ENCODE assay signal across 10 cellular contexts in the genomic region with DNA sequence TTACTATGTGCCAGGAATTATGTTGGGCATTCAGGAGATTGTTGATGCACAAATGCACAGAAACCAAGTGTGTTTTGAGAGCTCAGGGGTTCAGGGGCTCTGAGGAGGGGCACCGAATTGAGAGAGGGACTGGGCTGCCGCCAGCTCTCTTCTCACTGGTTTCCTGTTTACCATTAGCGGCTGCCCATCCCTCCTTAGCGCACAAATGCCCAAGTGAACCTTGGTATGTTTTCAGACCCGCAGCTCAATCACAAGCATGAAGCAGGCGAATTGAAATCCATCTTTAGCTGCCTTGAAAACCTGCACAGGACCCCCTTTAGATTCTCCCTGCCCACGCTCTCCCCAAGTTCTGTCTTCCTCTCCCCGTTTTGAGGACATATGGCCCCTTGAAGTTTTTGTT.
DNase-seq lines count a peak whose midpoint lies in the region; ATAC-seq, FAIRE-seq and TF ChIP-seq lines count a peak whose summit lies in the region.
"Had no signal": no experiment of that assay in that cellular context is flagged by ENCODE, and none has a peak within 500 bp of the region (broad histone marks: within the 10 kb centered on the region; RNA-seq: fewer than 3 reads in every experiment).

No MANE protein-coding gene starts in this region.

- POLR2A ChIA-PET in SK-N-SH (lab: Yijun Ruan, JAX) = interaction anchor here (0.9 kb wide), 1 partner anchor 80 kb away, joined by 3 read pairs; no protein-coding TSS in a partner anchor
- POLR2A ChIA-PET in PC-3 (lab: Charles Lee; ENCODE audit: unreplicated experiment) = no interaction called here

- H3K4me2 ChIP-seq in SK-N-SH = no peak overlapping the region
- H3K4me2 ChIP-seq in PC-3 (ENCODE audit: low read length) = peak overlapping the region; percentile 93

- no peaks in the 10 kb centered on the region for H3K9me3 ChIP-seq in SK-N-SH
- H3K9me3 ChIP-seq in PC-3 (ENCODE audit: low read length) = no peaks in the 10 kb centered on the region
- H3K9me3 ChIP-seq in iPS-18c (ENCODE audit: control insufficient read depth, insufficient read depth, low read length) = no peaks in the 10 kb centered on the region

- H3K27ac ChIP-seq in SK-N-SH (ENCODE audit: low read depth in 2 of 2, low read length in 1 of 2) (no peak overlapping the region), PC-3 (ENCODE audit: low read length) (no peak overlapping the region)
- H3K27ac ChIP-seq: epithelial cell of prostate had no signal

- TF ChIP-seq CTCF in SK-N-SH (IDR thresholded peaks at IDR 0.05) (no peak), PC-3 (conservative IDR thresholded peaks at IDR 0.05; ENCODE audit: low read depth, low read length) (no peak)

- BruUV-seq in PC-3 (replicated peaks; lab: Mats Ljungman, UMichigan) = no TSS peak

- peaks cover 22% of the 10 kb centered on the region for H3K4me1 Mint-ChIP-seq in stimulated activated memory B cell treated with anti-CD40 and anti-IgM and Interleukin-4, amounts not matched to agents 10 μg/mL and 1 μg/mL and 100 μg/mL, for 72 hours

- TF ChIP-seq EP300 in SK-N-SH (IDR thresholded peaks at IDR 0.05; ENCODE audit: borderline replicate concordance in 1 of 2, low read depth in 1 of 2, low read length in 1 of 2) = no peak

- H3K4me3 Mint-ChIP-seq in stimulated activated memory B cell treated with anti-CD40 and anti-IgM and Interleukin-4, amounts not matched to agents 10 μg/mL and 1 μg/mL and 100 μg/mL, for 72 hours = peak overlapping the region; percentile 83

- H3K9me2 ChIP-seq in SK-N-SH = no peaks in the 10 kb centered on the region
- no peaks in the 10 kb centered on the region for H3K9me2 ChIP-seq in PC-3 (replicated peaks; ENCODE audit: low read length)

- 0 out of 2 replicates have a peak overlapping the region, but pooled peaks have one; percentile 77 for H2AFZ ChIP-seq in SK-N-SH (ENCODE audit: low read depth)
- H2AFZ ChIP-seq in PC-3 (ENCODE audit: low read length) = peak overlapping the region; percentile 94; the same call in 1 of the 2 replicates

- H3K79me2 ChIP-seq in SK-N-SH (ENCODE audit: insufficient read depth) = no peaks in the 10 kb centered on the region
- H3K79me2 ChIP-seq in PC-3 (ENCODE audit: low read length) = no peaks in the 10 kb centered on the region

- H4K20me1 ChIP-seq in SK-N-SH (ENCODE audit: insufficient read depth) = no peaks in the 10 kb centered on the region
- no peaks in the 10 kb centered on the region for H4K20me1 ChIP-seq in PC-3 (ENCODE audit: low read length)

- H3K9me3 Mint-ChIP-seq in stimulated activated memory B cell treated with anti-CD40 and anti-IgM and Interleukin-4, amounts not matched to agents 10 μg/mL and 1 μg/mL and 100 μg/mL, for 72 hours = no peaks in the 10 kb centered on the region

- intact Hi-C loops in PC-3 (cut with micrococcal nuclease) = no loop called here

- H3K27me3 ChIP-seq in SK-N-SH (ENCODE audit: insufficient read depth) = no peaks in the 10 kb centered on the region
- no peaks in the 10 kb centered on the region for H3K27me3 ChIP-seq in PC-3 (ENCODE audit: low read length)

- H3K9ac ChIP-seq in SK-N-SH (no peak overlapping the region), PC-3 (ENCODE audit: low read length) (no peak overlapping the region)

- H3K27me3 Mint-ChIP-seq in stimulated activated memory B cell treated with anti-CD40 and anti-IgM and Interleukin-4, amounts not matched to agents 10 μg/mL and 1 μg/mL and 100 μg/mL, for 72 hours = peaks cover 20% of the 10 kb centered on the region

- ATAC-seq in SK-N-SH treated with all-trans-retinoic acid at 6 μM for 48 hours = no peak
- no peak for ATAC-seq in PC-3
- ATAC-seq in stimulated activated memory B cell treated with anti-CD40 and anti-IgM and Interleukin-4, amounts not matched to agents 10 μg/mL and 1 μg/mL and 100 μg/mL, for 72 hours = no peak
- ATAC-seq in GM18909 (IDR thresholded peaks at IDR 0.05; ENCODE audit: poor library complexity, unreplicated experiment) = no peak

- H3K36me3 Mint-ChIP-seq in stimulated activated memory B cell treated with anti-CD40 and anti-IgM and Interleukin-4, amounts not matched to agents 10 μg/mL and 1 μg/mL and 100 μg/mL, for 72 hours = no peaks in the 10 kb centered on the region

- CTCF ChIA-PET in SK-N-SH (lab: Yijun Ruan, JAX) = interaction anchor here (0.5 to 1.7 kb wide), 12 partner anchors 11 to 417 kb away, joined by 3 to 5 read pairs (median 3); no protein-coding TSS in a partner anchor
- CTCF ChIA-PET in PC-3 (lab: Charles Lee) = interaction anchor here (0.5 to 1.1 kb wide), 4 partner anchors 80 to 633 kb away, joined by 3 to 6 read pairs (median 4); no protein-coding TSS in a partner anchor

- 87% methylated on average over 8 of the region's 8 CpGs for WGBS in SK-N-SH (ENCODE audit: low lambda C conversion rate)

- DNase-seq in SK-N-SH = no peak
- no peak for DNase-seq in PC-3
- DNase-seq in HTR-8/SVneo (ENCODE audit: insufficient read length, low spot score) = no peak
- no peak for DNase-seq in Ammon's horn (ENCODE audit: low spot score)
- DNase-seq: activated naive CD4-positive, alpha-beta T cell had no signal

- H3K27ac Mint-ChIP-seq in stimulated activated memory B cell treated with anti-CD40 and anti-IgM and Interleukin-4, amounts not matched to agents 10 μg/mL and 1 μg/mL and 100 μg/mL, for 72 hours = peak overlapping the region; percentile 79

- no peak for TF ChIP-seq RAD21 in SK-N-SH (IDR thresholded peaks at IDR 0.05; ENCODE audit: low read length)

- no peak for FAIRE-seq in HTR-8/SVneo (lab: Jason Lieb, UNC)

- no peaks in the 10 kb centered on the region for H3K36me3 ChIP-seq in SK-N-SH (replicated peaks in 1 of 2; ENCODE audit: control insufficient read depth in 1 of 2, insufficient read depth in 2 of 2, low read length in 1 of 2)
- H3K36me3 ChIP-seq in PC-3 (ENCODE audit: low read depth, low read length) = no peaks in the 10 kb centered on the region

- H3K4me3 ChIP-seq in SK-N-SH (ENCODE audit: low read depth in 2 of 2, low read length in 1 of 2) (no peak overlapping the region), PC-3 (ENCODE audit: low read length) (peak overlapping the region; percentile 65; the same call in 1 of the 2 replicates), iPS-18c (ENCODE audit: insufficient read depth, low read depth, low read length) (peak overlapping the region; percentile 28)

- peaks cover 5% of the 10 kb centered on the region for H3F3A ChIP-seq in SK-N-SH (replicated peaks; ENCODE audit: insufficient read depth)
- H3F3A ChIP-seq in PC-3 (ENCODE audit: low read length, unreplicated experiment) = no peaks in the 10 kb centered on the region

- H3K4me1 ChIP-seq in SK-N-SH (ENCODE audit: control insufficient read depth in 1 of 2, insufficient read depth in 2 of 2, low read depth in 1 of 2, low read length in 1 of 2) (peaks cover 11 to 31% of the 10 kb centered on the region in 2 experiments; a peak in 3 of 4 replicates), PC-3 (ENCODE audit: insufficient read depth, low read length) (peaks cover 15% of the 10 kb centered on the region)

TF ChIP-seq in SK-N-SH, 30 proteins besides CTCF, POLR2A, EP300 and RAD21:
- no peak for TF ChIP-seq RXRA (IDR thresholded peaks at IDR 0.05; ENCODE audit: borderline replicate concordance, low read depth)
- no peak for TF ChIP-seq YY1 (IDR thresholded peaks at IDR 0.05; ENCODE audit: low read depth)
- TF ChIP-seq MEF2A (IDR thresholded peaks at IDR 0.05; ENCODE audit: borderline replicate concordance, low read depth) = no peak
- TF ChIP-seq, protein P1, sequence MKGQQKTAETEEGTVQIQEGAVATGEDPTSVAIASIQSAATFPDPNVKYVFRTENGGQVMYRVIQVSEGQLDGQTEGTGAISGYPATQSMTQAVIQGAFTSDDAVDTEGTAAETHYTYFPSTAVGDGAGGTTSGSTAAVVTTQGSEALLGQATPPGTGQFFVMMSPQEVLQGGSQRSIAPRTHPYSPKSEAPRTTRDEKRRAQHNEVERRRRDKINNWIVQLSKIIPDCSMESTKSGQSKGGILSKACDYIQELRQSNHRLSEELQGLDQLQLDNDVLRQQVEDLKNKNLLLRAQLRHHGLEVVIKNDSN (IDR thresholded peaks at IDR 0.05; ENCODE audit: borderline replicate concordance, low read depth) = no peak

TF ChIP-seq in SK-N-SH treated with all-trans-retinoic acid at 6 μM for 48 hours, 23 proteins besides CTCF, POLR2A, EP300 and RAD21 (continues in another document):
- TF ChIP-seq ZFP3 (CRISPR knock-in tag; IDR thresholded peaks at IDR 0.05) (no peak), GLIS3 (CRISPR knock-in tag; IDR thresholded peaks at IDR 0.05) (no peak), SNAI2 (CRISPR knock-in tag; IDR thresholded peaks at IDR 0.05) (no peak), ARNTL (CRISPR knock-in tag; IDR thresholded peaks at IDR 0.05; ENCODE audit: borderline replicate concordance, low read depth) (no peak)
- TF ChIP-seq, protein P2, sequence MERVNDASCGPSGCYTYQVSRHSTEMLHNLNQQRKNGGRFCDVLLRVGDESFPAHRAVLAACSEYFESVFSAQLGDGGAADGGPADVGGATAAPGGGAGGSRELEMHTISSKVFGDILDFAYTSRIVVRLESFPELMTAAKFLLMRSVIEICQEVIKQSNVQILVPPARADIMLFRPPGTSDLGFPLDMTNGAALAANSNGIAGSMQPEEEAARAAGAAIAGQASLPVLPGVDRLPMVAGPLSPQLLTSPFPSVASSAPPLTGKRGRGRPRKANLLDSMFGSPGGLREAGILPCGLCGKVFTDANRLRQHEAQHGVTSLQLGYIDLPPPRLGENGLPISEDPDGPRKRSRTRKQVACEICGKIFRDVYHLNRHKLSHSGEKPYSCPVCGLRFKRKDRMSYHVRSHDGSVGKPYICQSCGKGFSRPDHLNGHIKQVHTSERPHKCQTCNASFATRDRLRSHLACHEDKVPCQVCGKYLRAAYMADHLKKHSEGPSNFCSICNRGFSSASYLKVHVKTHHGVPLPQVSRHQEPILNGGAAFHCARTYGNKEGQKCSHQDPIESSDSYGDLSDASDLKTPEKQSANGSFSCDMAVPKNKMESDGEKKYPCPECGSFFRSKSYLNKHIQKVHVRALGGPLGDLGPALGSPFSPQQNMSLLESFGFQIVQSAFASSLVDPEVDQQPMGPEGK (CRISPR knock-in tag; IDR thresholded peaks at IDR 0.05; ENCODE audit: borderline replicate concordance) = no peak

Comparison
In these comparisons a context has a peak if more than half of its experiments do, and no peak if none do; other contexts are left out.
1. H3K4me3 ChIP-seq: peak in PC-3 (single experiment) and iPS-18c (single experiment); none in SK-N-SH (0 of 2).